ENCODE assay signal across 20 cellular contexts in genomic region chr2:234967201-234967873, GRCh38. TPM values are rescaled to one million over a fixed set of nuclear protein-coding genes. Genes with fewer than 3 reads are reported as not detected.
A peak's percentile ranks its signal among the peaks of the same experiment; 100 is the strongest.
DNase-seq lines count a peak whose midpoint lies in the region; ATAC-seq, FAIRE-seq and TF ChIP-seq lines count a peak whose summit lies in the region.
"Had no signal": no experiment of that assay in that cellular context is flagged by ENCODE, and none has a peak within 500 bp of the region (broad histone marks: within the 10 kb centered on the region; RNA-seq: fewer than 3 reads in every experiment).

No MANE protein-coding gene starts in this region.

- peak overlapping the region; percentile 22 for H2AK9ac ChIP-seq in IMR-90 (replicated peaks; ENCODE audit: low read depth, low read length, poor library complexity)

- H2BK12ac ChIP-seq in H1 (ENCODE audit: low read depth, low read length), result no peak overlapping the region
- no peak overlapping the region for H2BK12ac ChIP-seq in trophoblast cell (ENCODE audit: low read length)

- H3K23me2 ChIP-seq in H1 (ENCODE audit: low read depth, low read length), result peaks cover 4% of the 10 kb centered on the region; the same call in 1 of the 2 replicates

- TF ChIP-seq POLR2A in IMR-90 (IDR thresholded peaks at IDR 0.05; ENCODE audit: low read depth, low read length) (no peak), H1 (IDR thresholded peaks at IDR 0.05; ENCODE audit: control extremely low read depth in 1 of 2, low read depth in 2 of 2, low read length in 2 of 2) (no peak), gastroesophageal sphincter (IDR thresholded peaks at IDR 0.05) (no peak), GM12892 (IDR thresholded peaks at IDR 0.05; ENCODE audit: low read depth, low read length) (no peak), GM18505 (IDR thresholded peaks at IDR 0.05; ENCODE audit: borderline replicate concordance, extremely low read depth, insufficient read depth, insufficient read length) (no peak)

- H3K4me1 Mint-ChIP-seq in CD14-positive monocyte, result peaks cover 8% of the 10 kb centered on the region

- H3K56ac ChIP-seq in IMR-90 (ENCODE audit: extremely low read depth, insufficient read depth, low read length), result no peak overlapping the region
- no peak overlapping the region for H3K56ac ChIP-seq in H1 (replicated peaks; ENCODE audit: insufficient read length, low read depth, low read length)

- H3K9me3 ChIP-seq in IMR-90 (ENCODE audit: control insufficient read depth, insufficient read depth, low read length) (no peaks in the 10 kb centered on the region), H1 (ENCODE audit: insufficient read depth in 2 of 2, low read depth in 1 of 2, low read length in 1 of 2) (no peaks in the 10 kb centered on the region), trophoblast cell (ENCODE audit: insufficient read depth, low read depth, low read length) (peaks cover 3% of the 10 kb centered on the region), gastroesophageal sphincter (no peaks in the 10 kb centered on the region)
- H3K9me3 ChIP-seq: BLaER1 treated with 17β-estradiol and CSF1 and Interleukin-3, amounts not matched to agents 10 nM and 100 nM had no signal

- no peak overlapping the region for H3K4me3 Mint-ChIP-seq in CD14-positive monocyte
- H3K4me3 Mint-ChIP-seq: CD8-positive, alpha-beta T cell had no signal

- H3K14ac ChIP-seq in IMR-90 (replicated peaks; ENCODE audit: low read depth, low read length) (no peak overlapping the region; the same call in 1 of the 2 replicates), H1 (ENCODE audit: insufficient read length) (no peak overlapping the region), trophoblast cell (ENCODE audit: low read length) (no peak overlapping the region)

- H3K9ac ChIP-seq in IMR-90 (ENCODE audit: low read depth, low read length) (no peak overlapping the region), H1 (replicated peaks in 1 of 4; ENCODE audit: extremely low read depth in 1 of 4, low read depth in 3 of 4, low read length in 3 of 4) (no peak overlapping the region), trophoblast cell (ENCODE audit: low read length) (no peak overlapping the region)
- H3K9ac ChIP-seq: BLaER1 treated with 17β-estradiol and CSF1 and Interleukin-3, amounts not matched to agents 10 nM and 100 nM had no signal

- H3K27ac ChIP-seq in IMR-90 (ENCODE audit: insufficient read depth, low read length) (no peak overlapping the region), H1 (ENCODE audit: low read depth, low read length) (no peak overlapping the region), trophoblast cell (ENCODE audit: low read depth, low read length) (no peak overlapping the region), gastroesophageal sphincter (no peak overlapping the region)
- H3K27ac ChIP-seq: BLaER1 treated with 17β-estradiol and CSF1 and Interleukin-3, amounts not matched to agents 10 nM and 100 nM; RWPE1 had no signal

- FAIRE-seq in H1 (lab: Jason Lieb, UNC), result no peak
- FAIRE-seq in GM12892 (lab: Jason Lieb, UNC), result no peak
- FAIRE-seq: GM19239, H54 had no signal

- H3K4me1 ChIP-seq in IMR-90 (ENCODE audit: control insufficient read depth, insufficient read depth, low read length), result peaks cover 42% of the 10 kb centered on the region
- H3K4me1 ChIP-seq in H1 (replicated peaks in 1 of 4; ENCODE audit: control insufficient read depth in 3 of 4, insufficient read depth in 4 of 4, low read length in 3 of 4), result peaks cover 5 to 23% (median 13%) of the 10 kb centered on the region in 4 experiments
- H3K4me1 ChIP-seq in trophoblast cell (ENCODE audit: control insufficient read depth in 1 of 2, insufficient read depth in 2 of 2, low read length in 2 of 2), result peaks cover 33 to 43% of the 10 kb centered on the region in 2 experiments
- peaks cover 0 to 41% (median 11%) of the 10 kb centered on the region in 3 donors for H3K4me1 ChIP-seq in gastroesophageal sphincter

- TF ChIP-seq RAD21 in IMR-90 (IDR thresholded peaks at IDR 0.05; ENCODE audit: low read length), result no peak
- no peak for TF ChIP-seq RAD21 in H1 (IDR thresholded peaks at IDR 0.05 in 1 of 2, conservative IDR thresholded peaks at IDR 0.05 in 1 of 2; ENCODE audit: low read depth in 2 of 2, low read length in 2 of 2)

- H2AFZ ChIP-seq in IMR-90 (replicated peaks; ENCODE audit: low read length, poor library complexity), result no peak overlapping the region
- H2AFZ ChIP-seq in H1 (ENCODE audit: low read length), result no peak overlapping the region
- H2AFZ ChIP-seq in trophoblast cell (ENCODE audit: insufficient read depth, low read length, poor library complexity), result no peak overlapping the region
- H2AFZ ChIP-seq: PC-9 had no signal

- no peak overlapping the region for H3K4me3 ChIP-seq in IMR-90 (ENCODE audit: insufficient read depth, low read depth, low read length)
- no peak overlapping the region for H3K4me3 ChIP-seq in H1 (ENCODE audit: extremely low read depth in 1 of 4, insufficient read depth in 2 of 4, low read depth in 3 of 4, low read length in 4 of 4)
- H3K4me3 ChIP-seq in trophoblast cell (ENCODE audit: low read depth, low read length), result no peak overlapping the region
- H3K4me3 ChIP-seq in gastroesophageal sphincter, result no peak overlapping the region
- H3K4me3 ChIP-seq: BLaER1 treated with 17β-estradiol and CSF1 and Interleukin-3, amounts not matched to agents 10 nM and 100 nM; PC-9 had no signal

- peaks cover 4 to 12% (median 5%) of the 10 kb centered on the region in 3 donors for H3K27me3 Mint-ChIP-seq in CD14-positive monocyte (ENCODE audit: low read depth in 3 of 3)

- H3K27me3 ChIP-seq in IMR-90 (ENCODE audit: control insufficient read depth, insufficient read depth, low read length), result no peaks in the 10 kb centered on the region
- H3K27me3 ChIP-seq in H1 (replicated peaks in 1 of 4; ENCODE audit: control insufficient read depth in 3 of 4, extremely low read depth in 1 of 4, insufficient read depth in 3 of 4, low read length in 3 of 4), result no peaks in the 10 kb centered on the region
- H3K27me3 ChIP-seq in trophoblast cell (ENCODE audit: insufficient read depth, low read length), result no peaks in the 10 kb centered on the region
- H3K27me3 ChIP-seq in gastroesophageal sphincter, result no peaks in the 10 kb centered on the region

- no peak overlapping the region for H4K5ac ChIP-seq in IMR-90 (ENCODE audit: low read depth, low read length)
- no peak overlapping the region for H4K5ac ChIP-seq in H1 (ENCODE audit: insufficient read length, low read depth, low read length)

- no peak overlapping the region for H4K12ac ChIP-seq in trophoblast cell (ENCODE audit: low read depth, low read length)

- H3K9me3 Mint-ChIP-seq in CD14-positive monocyte, result peaks cover 0 to 4% (median 0%) of the 10 kb centered on the region in 7 donors
- H3K9me3 Mint-ChIP-seq: CD8-positive, alpha-beta T cell had no signal

- H3K79me1 ChIP-seq in IMR-90 (ENCODE audit: low read depth in 1 of 2, low read length in 2 of 2) (peaks cover 0 to 60% of the 10 kb centered on the region in 2 experiments; a peak in 2 of 4 replicates), H1 (ENCODE audit: low read depth, low read length) (peaks cover 28% of the 10 kb centered on the region), trophoblast cell (ENCODE audit: low read length) (peaks cover 11% of the 10 kb centered on the region)

- no TSS peak for BruUV-seq in IMR-90 (replicated peaks; lab: Mats Ljungman, UMichigan)

- no peaks in the 10 kb centered on the region for H3K36me3 Mint-ChIP-seq in CD14-positive monocyte
- H3K36me3 Mint-ChIP-seq: CD8-positive, alpha-beta T cell had no signal

- intact Hi-C loops in CD14-positive monocyte (cut with micrococcal nuclease) (no loop called here), IMR-90 (cut with micrococcal nuclease) (loop anchor here (5.0 kb wide), 1 partner anchor 140 kb away; no protein-coding TSS in a partner anchor)

- no peak overlapping the region for H3K4me2 ChIP-seq in IMR-90 (ENCODE audit: low read depth, low read length)
- no peak overlapping the region for H3K4me2 ChIP-seq in H1 (ENCODE audit: insufficient read depth in 1 of 2, low read depth in 2 of 2, low read length in 2 of 2)
- no peak overlapping the region for H3K4me2 ChIP-seq in trophoblast cell (ENCODE audit: low read length)

- H4K20me1 ChIP-seq in IMR-90 (ENCODE audit: insufficient read depth, low read length), result peaks cover 97% of the 10 kb centered on the region
- peaks cover 36 to 38% of the 10 kb centered on the region in 2 experiments for H4K20me1 ChIP-seq in H1 (replicated peaks in 1 of 2; ENCODE audit: control insufficient read depth in 1 of 2, insufficient read depth in 2 of 2, low read length in 2 of 2)
- H4K20me1 ChIP-seq: BLaER1 treated with 17β-estradiol and CSF1 and Interleukin-3, amounts not matched to agents 10 nM and 100 nM had no signal

- dilution Hi-C loops in IMR-90 (cut with HindIII; ENCODE audit: low sequenced_read_pairs, unreplicated experiment), result no loop called here

- H3K79me2 ChIP-seq in H1 (ENCODE audit: control insufficient read depth in 1 of 2, insufficient read depth in 2 of 2, low read length in 2 of 2), result peaks cover 21 to 96% of the 10 kb centered on the region in 2 experiments
- H3K79me2 ChIP-seq in trophoblast cell (ENCODE audit: control insufficient read depth, insufficient read depth, low read length, poor library complexity), result peaks cover 19% of the 10 kb centered on the region

- H2BK5ac ChIP-seq in IMR-90 (ENCODE audit: low read depth, low read length, poor library complexity, severe bottlenecking), result peak overlapping the region; percentile 2
- no peak overlapping the region for H2BK5ac ChIP-seq in H1 (ENCODE audit: low read depth, low read length)
- H2BK5ac ChIP-seq in trophoblast cell (ENCODE audit: low read depth, low read length, poor library complexity), result no peak overlapping the region

- H3K4ac ChIP-seq in IMR-90 (ENCODE audit: low read depth, low read length) (no peak overlapping the region; the same call in 1 of the 2 replicates), H1 (replicated peaks; ENCODE audit: insufficient read length, low read depth, low read length) (no peak overlapping the region), trophoblast cell (ENCODE audit: low read depth, low read length) (peak overlapping the region; percentile 46)

- H2AK5ac ChIP-seq in IMR-90 (ENCODE audit: low read depth, low read length), result peak overlapping the region; percentile 35
- 0 out of 2 replicates have a peak overlapping the region, but pooled peaks have one; percentile 1 for H2AK5ac ChIP-seq in H1 (ENCODE audit: low read depth, low read length)
- H2AK5ac ChIP-seq in trophoblast cell (ENCODE audit: low read length), result peak overlapping the region; percentile 34

- DNase-seq in CD14-positive monocyte (ENCODE audit: low spot score) (peak; percentile 21), IMR-90 (no peak), H1 (ENCODE audit: low read depth in 1 of 2, low spot score in 2 of 2) (no peak), trophoblast cell (no peak), ACHN (no peak), GM12892 (ENCODE audit: insufficient read length) (no peak)
- DNase-seq: CD8-positive, alpha-beta T cell; GDM1; KBM-7; MM.1S; NCI-H1048; NCI-H1436; NCI-H1930 had no signal

- WGBS in IMR-90 (ENCODE audit: extremely low coverage in 2 of 2, insufficient read length in 1 of 2), 2 experiments, result no CpG with 5 or more reads among the region's 14 CpGs
- WGBS in H1 (ENCODE audit: extremely low coverage in 1 of 2, insufficient coverage in 1 of 2, insufficient read length in 1 of 2, insufficient replicate concordance in 2 of 2, low coverage in 1 of 2, low lambda C conversion rate in 2 of 2, missing lambda C conversion rate in 1 of 2), 2 experiments, result 88% methylated on average over 14 of the region's 14 CpGs; no CpG with 5 or more reads in 1 of the 2 experiments
- WGBS in trophoblast cell (ENCODE audit: extremely low coverage, insufficient coverage, insufficient read length), result no CpG with 5 or more reads among the region's 14 CpGs
- 86% methylated on average over 11 of the region's 14 CpGs; no CpG with 5 or more reads in 1 of the 2 donors for WGBS in gastroesophageal sphincter (ENCODE audit: low coverage in 1 of 2), 2 donors

- in situ Hi-C loops in IMR-90 (cut with MboI; ENCODE audit: low sequenced_read_pairs) (loop anchor here (10.0 kb wide), 1 partner anchor 413 kb away; no protein-coding TSS in a partner anchor), ACHN (cut with HindIII; ENCODE audit: low pct_ligation_motif_present, low pct_unique_long_range_greater_than_20kb, low sequenced_read_pairs) (no loop called here)

- H2BK120ac ChIP-seq in IMR-90 (ENCODE audit: low read depth, low read length) (no peak overlapping the region), H1 (replicated peaks; ENCODE audit: low read depth, low read length) (no peak overlapping the region), trophoblast cell (ENCODE audit: insufficient read depth, low read length, poor library complexity) (no peak overlapping the region)

- no peak overlapping the region for H3K23ac ChIP-seq in IMR-90 (ENCODE audit: low read depth, low read length)
- H3K23ac ChIP-seq in H1 (ENCODE audit: insufficient read length), result no peak overlapping the region
- H3K23ac ChIP-seq in trophoblast cell (ENCODE audit: low read length), result no peak overlapping the region

- peaks cover 34% of the 10 kb centered on the region for H3K36me3 ChIP-seq in IMR-90 (ENCODE audit: control insufficient read depth, insufficient read depth, low read length)
- H3K36me3 ChIP-seq in H1 (ENCODE audit: control insufficient read depth in 2 of 4, insufficient read depth in 4 of 4, low read length in 3 of 4), result peaks cover 0 to 8% (median 0%) of the 10 kb centered on the region in 4 experiments; a peak in 2 of 8 replicates
- H3K36me3 ChIP-seq in trophoblast cell (ENCODE audit: control insufficient read depth in 1 of 2, insufficient read depth in 2 of 2, low read length in 2 of 2), result peaks cover 4 to 6% of the 10 kb centered on the region in 2 experiments
- no peaks in the 10 kb centered on the region for H3K36me3 ChIP-seq in gastroesophageal sphincter
- H3K36me3 ChIP-seq: BLaER1 treated with 17β-estradiol and CSF1 and Interleukin-3, amounts not matched to agents 10 nM and 100 nM had no signal

- no peak for TF ChIP-seq CTCF in CD14-positive monocyte (IDR thresholded peaks at IDR 0.05)
- no peak for TF ChIP-seq CTCF in IMR-90 (conservative IDR thresholded peaks at IDR 0.05; ENCODE audit: low read depth, low read length)
- TF ChIP-seq CTCF in H1 (IDR thresholded peaks at IDR 0.05; ENCODE audit: control extremely low read depth in 1 of 3, insufficient read depth in 1 of 3, low read depth in 1 of 3, low read length in 3 of 3), result no peak
- TF ChIP-seq CTCF in gastroesophageal sphincter (IDR thresholded peaks at IDR 0.05), result no peak

- POLR2A ChIA-PET in IMR-90 (lab: Charles Lee; ENCODE audit: unreplicated experiment) (no interaction called here), H1 (lab: Charles Lee; ENCODE audit: partially characterized antibody) (interaction anchor here (0.9 to 1.3 kb wide), 2 partner anchors 9 to 14 kb away, joined by 3 to 4 read pairs; no protein-coding TSS in a partner anchor)

- H4K8ac ChIP-seq in IMR-90 (ENCODE audit: low read depth in 2 of 2, low read length in 2 of 2) (no peak overlapping the region), H1 (ENCODE audit: extremely low read depth, insufficient read depth, low read length) (no peak overlapping the region), trophoblast cell (ENCODE audit: low read depth, low read length) (peak overlapping the region; percentile 15)

- CTCF ChIA-PET in IMR-90 (lab: Yijun Ruan, JAX), result no interaction called here
- CTCF ChIA-PET in H1 (lab: Charles Lee; ENCODE audit: partially characterized antibody), result interaction anchor here (0.6 kb wide), 1 partner anchor 278 kb away, joined by 4 read pairs; no protein-coding TSS in a partner anchor

- H3K27ac Mint-ChIP-seq in CD14-positive monocyte, result no peak overlapping the region
- H3K27ac Mint-ChIP-seq: CD8-positive, alpha-beta T cell had no signal

- ATAC-seq in IMR-90 (ENCODE audit: low read depth) (no peak), gastroesophageal sphincter (no peak), GM18505 (IDR thresholded peaks at IDR 0.05; ENCODE audit: unreplicated experiment) (no peak)
- ATAC-seq: CD8-positive, alpha-beta T cell had no signal

- H4K91ac ChIP-seq in IMR-90 (ENCODE audit: insufficient read depth, low read depth, low read length) (no peak overlapping the region), H1 (replicated peaks; ENCODE audit: insufficient read length, low read length) (no peak overlapping the region), trophoblast cell (ENCODE audit: low read depth, low read length) (no peak overlapping the region)

- H3K18ac ChIP-seq in IMR-90 (ENCODE audit: low read depth, low read length) (no peak overlapping the region), H1 (ENCODE audit: extremely low read depth, low read length) (peak overlapping the region; percentile 24; the same call in 1 of the 2 replicates), trophoblast cell (ENCODE audit: low read length) (peak overlapping the region; percentile 29)

- H2BK20ac ChIP-seq in IMR-90 (ENCODE audit: low read depth, low read length) (no peak overlapping the region), H1 (ENCODE audit: low read length) (no peak overlapping the region)

- H3K9me1 ChIP-seq in IMR-90 (ENCODE audit: insufficient read depth, low read length), result peaks cover 51% of the 10 kb centered on the region

- TF ChIP-seq EP300 in H1 (IDR thresholded peaks at IDR 0.05; ENCODE audit: borderline replicate concordance in 1 of 2, low read depth in 2 of 2, low read length in 2 of 2), result no peak
- no peak for TF ChIP-seq EP300 in gastroesophageal sphincter (IDR thresholded peaks at IDR 0.05)

- H2BK15ac ChIP-seq in IMR-90 (ENCODE audit: low read depth, low read length), result no peak overlapping the region
- no peak overlapping the region for H2BK15ac ChIP-seq in H1 (ENCODE audit: low read length)

RNA-seq across cellular contexts. Expression of gene SH3BP4, which starts 15.5 kb away (rescaled TPM):
- polyA plus RNA-seq in CD14-positive monocyte (1 to 10 TPM in 1 of 2 donors, under 1 TPM in 1; 0.66 to 1.6 TPM), IMR-90 (2012; rRNA removed) (101 and 104 TPM in 2 replicates), H1 (2011; rRNA removed) (28.3 and 31.5 TPM in 2 replicates)
- total RNA-seq in IMR-90 (2012; rRNA removed) (112 and 122 TPM in 2 replicates), gastroesophageal sphincter (10 to 100 TPM; 29.3 to 63.0 (median 42.9) TPM)
- 62.6 and 79.6 TPM in 2 replicates for polyA plus RNA-seq in IMR-90 (2012; cell fraction: cytosol; rRNA removed)
- 63.9 and 105 TPM in 2 replicates for polyA plus RNA-seq in IMR-90 (2012; cell fraction: nucleus; rRNA removed; ENCODE audit: low replicate concordance)
- 35.4 and 39.4 TPM in 2 replicates for total RNA-seq in H1 (2021; fragmentation: NEBNext Ultra II Directional; extraction: Animal tissue kit (Norgen Biotek cat#: 25700))
- polyA plus RNA-seq in H1 (2011; cell fraction: cytosol; rRNA removed), result 30.9 TPM
- 43.6 TPM for polyA plus RNA-seq in H1 (2011; cell fraction: nucleus; rRNA removed)
- 25.9 to 31.0 TPM (median 28.9 TPM) in 4 replicates for polyA plus RNA-seq in H1 (2012, experiment 1 of 2)
- 15.9 TPM for polyA plus RNA-seq in H1 (2012, experiment 2 of 2)
- 17.7 TPM for polyA plus RNA-seq in H1 (2013, experiment 1 of 2)
- 19.1 TPM for polyA plus RNA-seq in H1 (2013, experiment 2 of 2)
- 86.7 and 93.2 TPM in 2 replicates for polyA minus RNA-seq in H1 (2011; rRNA and poly(A)+ RNA removed)
- polyA minus RNA-seq in H1 (2011; cell fraction: cytosol; rRNA and poly(A)+ RNA removed), result 32.7 TPM
- 35.7 TPM for polyA minus RNA-seq in H1 (2011; cell fraction: nucleus; rRNA and poly(A)+ RNA removed)
- 35.4 and 36.3 TPM in 2 replicates for polyA plus RNA-seq in trophoblast cell (2013)
- polyA plus RNA-seq in GM12892 (2012; ENCODE audit: missing spikeins), result not detected
